Comparison of ENCODE assay signal across 8 cellular contexts in the genomic region with DNA sequence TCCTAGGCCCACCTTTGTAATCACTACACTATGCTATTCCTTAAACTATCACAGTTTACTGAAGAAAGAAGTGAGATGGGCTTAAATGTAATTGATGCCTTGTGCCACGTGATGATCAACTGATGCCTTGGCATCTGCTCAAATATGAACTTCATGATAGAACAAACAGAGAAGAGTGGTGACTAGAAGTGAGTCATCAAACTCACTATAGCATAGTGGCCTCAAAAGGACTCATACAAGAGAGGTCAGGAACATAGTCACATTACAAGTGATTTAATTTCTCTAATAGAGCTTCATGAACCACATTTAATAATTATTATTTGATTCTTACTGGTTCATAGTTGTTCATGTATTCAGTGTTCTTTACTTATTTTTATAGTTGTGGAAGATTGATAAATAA.
DNase-seq lines count a peak whose midpoint lies in the region; ATAC-seq, FAIRE-seq and TF ChIP-seq lines count a peak whose summit lies in the region.
"Not testable (repeated sequence)": the region's sequence is repeated elsewhere in the genome, so short reads cannot be mapped to it uniquely, and the experiment has no call there.

No MANE protein-coding gene starts in this region.

- not testable (repeated sequence) for TF ChIP-seq CTCF in A549 (IDR thresholded peaks at IDR 0.05); HFF-Myc (IDR thresholded peaks at IDR 0.05; ENCODE audit: low read depth, low read length, missing control alignments); astrocyte of the spinal cord (IDR thresholded peaks at IDR 0.05; ENCODE audit: low read depth, low read length); foreskin keratinocyte (conservative IDR thresholded peaks at IDR 0.05)

- H3K27me3 ChIP-seq in foreskin keratinocyte, result not testable (repeated sequence)

- not testable (repeated sequence) for H3K4me1 ChIP-seq in A549, foreskin keratinocyte

- not testable (repeated sequence) for TF ChIP-seq POLR2A in A549 (IDR thresholded peaks at IDR 0.05; ENCODE audit: low read length)

- POLR2A ChIA-PET in A549 (lab: Yijun Ruan, JAX), result not testable (repeated sequence)

- TF ChIP-seq RAD21 in A549 (conservative IDR thresholded peaks at IDR 0.05 in 1 of 2, IDR thresholded peaks at IDR 0.05 in 1 of 2), result not testable (repeated sequence)

- ATAC-seq in A549, result 0 out of 6 replicates have a peak, but pooled peaks of 1 of the 2 experiments have one; percentile 31
- ATAC-seq in foreskin keratinocyte, result peak; percentile 87

- not testable (repeated sequence) for H3K27ac ChIP-seq in A549, epithelial cell of prostate, foreskin keratinocyte

- H3K4me3 ChIP-seq in A549; HFF-Myc (replicated peaks; ENCODE audit: low read depth, low read length); astrocyte of the spinal cord (ENCODE audit: low read depth, low read length): not testable (repeated sequence)

- not testable (repeated sequence) for DNase-seq in A549 (ENCODE audit: low read depth in 1 of 2, low spot score in 1 of 2)
- DNase-seq in DMS53 (lab: John Stamatoyannopoulos, UW), result peak; percentile 85
- DNase-seq in HFF-Myc (ENCODE audit: extremely low read depth, low read depth), result peak; percentile 31
- DNase-seq in RCC 7860 (ENCODE audit: low spot score), result peak; percentile 64
- peak; percentile 79 for DNase-seq in astrocyte of the spinal cord (ENCODE audit: low read depth, low spot score)
- DNase-seq in epithelial cell of prostate (ENCODE audit: low read depth, low spot score), result peak; percentile 41
- DNase-seq in foreskin keratinocyte, result peak; percentile 16 to 59
- peak; percentile 36 for DNase-seq in renal cortical epithelial cell (ENCODE audit: low read depth)

- in situ Hi-C loops in astrocyte of the spinal cord (cut with HindIII; ENCODE audit: low sequenced_read_pairs), result not testable (repeated sequence)

- FAIRE-seq in A549 (lab: Jason Lieb, UNC); RCC 7860 (lab: Jason Lieb, UNC): not testable (repeated sequence)

- CTCF ChIA-PET in A549 (lab: Yijun Ruan, JAX), result not testable (repeated sequence)

- not testable (repeated sequence) for TF ChIP-seq EP300 in A549 (IDR thresholded peaks at IDR 0.05)

- 0% methylated on average over 1 of the region's 1 CpG for WGBS in A549 (ENCODE audit: missing lambda C conversion rate)

- H3K9me3 ChIP-seq in A549, result not testable (repeated sequence)

- H3K4me2 ChIP-seq in A549, result not testable (repeated sequence)

TF ChIP-seq in A549, 52 proteins besides CTCF, POLR2A, EP300 and RAD21:
- TF ChIP-seq FOSL2 (IDR thresholded peaks at IDR 0.05), result not testable (repeated sequence)
- TF ChIP-seq FOSL2 (CRISPR knock-in tag; IDR thresholded peaks at IDR 0.05), result peak; percentile 51
- TF ChIP-seq, protein P1, sequence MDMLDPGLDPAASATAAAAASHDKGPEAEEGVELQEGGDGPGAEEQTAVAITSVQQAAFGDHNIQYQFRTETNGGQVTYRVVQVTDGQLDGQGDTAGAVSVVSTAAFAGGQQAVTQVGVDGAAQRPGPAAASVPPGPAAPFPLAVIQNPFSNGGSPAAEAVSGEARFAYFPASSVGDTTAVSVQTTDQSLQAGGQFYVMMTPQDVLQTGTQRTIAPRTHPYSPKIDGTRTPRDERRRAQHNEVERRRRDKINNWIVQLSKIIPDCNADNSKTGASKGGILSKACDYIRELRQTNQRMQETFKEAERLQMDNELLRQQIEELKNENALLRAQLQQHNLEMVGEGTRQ (IDR thresholded peaks at IDR 0.05), result 0 out of 2 replicates have a peak, but pooled peaks have one; percentile 13
